In the genomic region with DNA sequence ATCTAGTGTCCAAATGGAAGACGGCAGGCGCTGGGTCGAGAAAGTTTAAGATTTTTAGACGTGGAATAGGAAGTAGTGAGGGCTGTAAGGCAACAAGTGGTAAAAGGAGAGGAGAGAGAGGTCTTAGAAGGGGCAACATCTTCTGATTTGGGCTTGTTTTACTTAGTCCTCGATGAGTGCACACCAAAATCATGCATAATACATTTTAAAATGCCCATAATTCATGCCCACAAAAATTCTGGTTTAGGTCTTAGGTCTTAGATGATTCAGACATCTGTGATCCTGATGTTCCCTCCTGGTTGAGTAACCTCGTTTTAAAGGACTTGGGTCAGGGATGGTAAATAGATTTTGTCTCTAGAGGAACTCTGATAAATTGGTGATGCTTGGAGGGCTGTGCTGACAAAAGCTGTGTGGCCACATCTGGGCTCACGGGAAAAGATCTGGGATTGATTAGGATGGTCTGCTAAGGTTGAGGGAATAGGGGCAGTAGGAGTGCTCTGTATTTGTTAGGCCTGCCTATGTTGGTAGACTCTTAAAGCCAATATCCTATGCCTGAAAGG, we compare ENCODE assay signal across 26 cellular contexts.
DNase-seq lines count a peak whose midpoint lies in the region; ATAC-seq lines count a peak whose summit lies in the region.
"Had no signal": no experiment of that assay in that cellular context is flagged by ENCODE, and none has a peak within 500 bp of the region (broad histone marks: within the 10 kb centered on the region; RNA-seq: fewer than 3 reads in every experiment).

No MANE protein-coding gene starts in this region.

- peak; percentile 59 for DNase-seq in AG08395 (ENCODE audit: low spot score)
- peak; percentile 48 for DNase-seq in GM03348 (ENCODE audit: low spot score)
- peak; percentile 63 for DNase-seq in RKO (ENCODE audit: low spot score)
- peak; percentile 69 for DNase-seq in fibroblast of peridontal ligament (ENCODE audit: extremely low read depth)
- DNase-seq in AML-193 (lab: John Stamatoyannopoulos, UW), result no peak
- DNase-seq in NCI-H526 treated with DMSO at 0.1 percent for 48 hours (lab: John Stamatoyannopoulos, UW), result no peak
- DNase-seq in germinal center (ENCODE audit: low spot score), result no peak
- DNase-seq: ACHN; activated CD4-positive, alpha-beta T cell treated with anti-CD3 and anti-CD28 coated beads, Interleukin-2, amount 50 U/mL, for 48 hours; activated CD4-positive, CD25-positive, alpha-beta regulatory T cell; activated CD8-positive, alpha-beta memory T cell treated with anti-CD3 and anti-CD28 coated beads, Interleukin-2, amount 50 U/mL, for 48 hours; activated naive CD8-positive, alpha-beta T cell treated with anti-CD3 and anti-CD28 coated beads for 36 hours; CD4-positive, CD25-positive, alpha-beta regulatory T cell; cortex of kidney; DMS153; immature natural killer cell; KBM-7; left ventricle myocardium superior; mucosa of descending colon; MV-4-11; NCI-H1694 treated with DMSO at 0.1 percent for 48 hours; NCI-H2171 treated with DMSO at 0.1 percent for 48 hours; NCI-H526; T1000; testis had no signal

- ATAC-seq in HG02588 (IDR thresholded peaks at IDR 0.05; ENCODE audit: unreplicated experiment), result no peak
- ATAC-seq: mucosa of descending colon had no signal

Comparison
In these comparisons a context has a peak if more than half of its experiments do, and no peak if none do; other contexts are left out.
1. DNase-seq: peak in AG08395 (single experiment), GM03348 (single experiment), RKO (single experiment) and fibroblast of peridontal ligament (single experiment); none in AML-193 (0 of 2), NCI-H526 treated with DMSO at 0.1 percent for 48 hours (single experiment) and germinal center (single experiment).